ENCODE assay signal across 9 cellular contexts in genomic region chr15:52653451-52653964, GRCh38. TPM values are rescaled to one million over a fixed set of nuclear protein-coding genes. Genes with fewer than 3 reads are reported as not detected.
DNase-seq lines count a peak whose midpoint lies in the region; ATAC-seq and TF ChIP-seq lines count a peak whose summit lies in the region.
"Had no signal": no experiment of that assay in that cellular context is flagged by ENCODE, and none has a peak within 500 bp of the region (broad histone marks: within the 10 kb centered on the region; RNA-seq: fewer than 3 reads in every experiment).

No MANE protein-coding gene starts in this region.

- peak overlapping the region; percentile 90 for H3K27ac ChIP-seq in AG04450 (ENCODE audit: low read depth, low read length)
- peak overlapping the region; percentile 19 for H3K27ac ChIP-seq in muscle layer of duodenum (ENCODE audit: low read length)

- H3K27me3 ChIP-seq in AG04450 (ENCODE audit: control insufficient read depth, insufficient read depth, low read length) (no peaks in the 10 kb centered on the region), muscle layer of duodenum (ENCODE audit: low read depth, low read length) (no peaks in the 10 kb centered on the region)

- TF ChIP-seq CTCF in AG04450 (IDR thresholded peaks at IDR 0.05; ENCODE audit: low read depth, low read length) = no peak
- TF ChIP-seq CTCF in LNCaP clone FGC (IDR thresholded peaks at IDR 0.05; ENCODE audit: control insufficient read depth, extremely low read depth, insufficient read depth) = no peak
- no peak for TF ChIP-seq CTCF in omental fat pad (IDR thresholded peaks at IDR 0.05)

- peaks cover 16 to 42% of the 10 kb centered on the region in 2 donors for H3K4me1 ChIP-seq in muscle layer of duodenum (ENCODE audit: control insufficient read depth in 1 of 2, insufficient read depth in 2 of 2, low read length in 2 of 2)

- H3K9me3 ChIP-seq in AG04450 (ENCODE audit: control insufficient read depth, insufficient read depth, low read length) = no peaks in the 10 kb centered on the region
- no peaks in the 10 kb centered on the region for H3K9me3 ChIP-seq in muscle layer of duodenum (ENCODE audit: control insufficient read depth in 1 of 2, low read length in 2 of 2)

- POLR2A ChIA-PET in AG04450 (lab: Yijun Ruan, JAX) = no interaction called here

- DNase-seq in AG04450 (ENCODE audit: low read depth, low spot score) (peak; percentile 48), LNCaP clone FGC (ENCODE audit: low read depth) (peak; percentile 99), cerebellar cortex (ENCODE audit: low spot score) (peak; percentile 13), NCI-H1048 (lab: John Stamatoyannopoulos, UW) (no peak), omental fat pad (ENCODE audit: low spot score) (no peak), UCSD-AML1 (lab: John Stamatoyannopoulos, UW; ENCODE audit: unreplicated experiment) (no peak)
- no peak for DNase-seq in stimulated activated CD4-positive, alpha-beta T cell treated with anti-CD3 and anti-CD28 coated beads, Interleukin-2, amount 100 ng/mL, for 48 hours
- DNase-seq: activated T-cell treated with anti-CD3 and anti-CD28 coated beads, Interleukin-2, amount 50 U/mL, for 72 hours had no signal

- CTCF ChIA-PET in AG04450 (lab: Charles Lee) = no interaction called here

- no peak for ATAC-seq in omental fat pad (ENCODE audit: low FRiP score)

- H3K4me3 ChIP-seq in AG04450 (ENCODE audit: low read depth, low read length) (no peak overlapping the region; the same call in 1 of the 2 replicates), LNCaP clone FGC (ENCODE audit: low read depth, low read length) (no peak overlapping the region), muscle layer of duodenum (ENCODE audit: low read depth in 1 of 2, low read length in 2 of 2) (no peak overlapping the region)

- peaks cover 3 to 14% of the 10 kb centered on the region in 2 donors for H3K36me3 ChIP-seq in muscle layer of duodenum (ENCODE audit: control insufficient read depth in 1 of 2, insufficient read depth in 2 of 2, low read length in 2 of 2)

RNA-seq across cellular contexts. Expression of gene ATOSA, which starts 25.7 kb away (rescaled TPM):
- 20.9 and 23.9 TPM in 2 replicates for polyA plus RNA-seq in AG04450 (2011; rRNA removed)
- polyA minus RNA-seq in AG04450 (2011; rRNA and poly(A)+ RNA removed) = 21.7 and 29.1 TPM in 2 replicates
- total RNA-seq in omental fat pad = 100 to 1,000 TPM in 1 of 4 donors, 10 to 100 TPM in 3; 43.4 to 123 (median 72.2) TPM

Comparison
In these comparisons a context has a peak if more than half of its experiments do, and no peak if none do; other contexts are left out.
1. DNase-seq: peak in AG04450 (single experiment), LNCaP clone FGC (single experiment) and cerebellar cortex (single experiment); none in NCI-H1048 (single experiment), omental fat pad (single experiment), stimulated activated CD4-positive, alpha-beta T cell treated with anti-CD3 and anti-CD28 coated beads, Interleukin-2, amount 100 ng/mL, for 48 hours (0 of 2) and UCSD-AML1 (single experiment).